In the genomic region with DNA sequence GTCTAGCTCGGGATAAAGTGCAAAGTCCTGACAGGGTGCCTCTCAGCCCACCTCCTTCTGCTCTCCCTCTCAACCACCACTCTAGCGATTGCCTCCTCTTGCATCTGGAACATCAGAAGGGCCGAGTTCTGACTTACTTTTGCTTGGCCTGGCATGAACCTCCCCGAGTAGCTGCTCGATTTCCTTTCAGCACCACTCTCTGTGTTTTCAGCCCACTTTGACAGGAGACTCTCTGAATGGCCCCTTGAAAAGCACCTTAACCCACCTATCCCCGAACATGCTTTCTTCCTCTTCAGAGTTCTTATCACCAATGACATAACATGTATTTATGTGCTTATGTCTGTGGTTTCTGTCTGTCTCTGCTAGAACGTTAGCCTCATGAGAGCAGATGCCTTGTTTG, we compare ENCODE assay signal across 26 cellular contexts.
"Had no signal": no experiment of that assay in that cellular context is flagged by ENCODE, and none has a peak within 500 bp of the region (broad histone marks: within the 10 kb centered on the region; RNA-seq: fewer than 3 reads in every experiment).

No MANE protein-coding gene starts in this region.

- H3K9me3 ChIP-seq: adrenal gland, suprapubic skin, tibial artery had no signal

- DNase-seq: activated CD4-positive, alpha-beta T cell treated with anti-CD3 and anti-CD28 coated beads for 36 hours; activated CD4-positive, alpha-beta T cell treated with anti-CD3 and anti-CD28 coated beads, Interleukin-2, amount 50 U/mL, for 48 hours; activated CD4-positive, CD25-positive, alpha-beta regulatory T cell; activated CD8-positive, alpha-beta memory T cell treated with anti-CD3 and anti-CD28 coated beads for 24 hours; activated effector memory CD4-positive, alpha-beta T cell treated with Interleukin-2 at 50 U/mL for 16 hours; activated naive CD4-positive, alpha-beta T cell treated with anti-CD3 and anti-CD28 coated beads for 36 hours; activated naive CD8-positive, alpha-beta T cell treated with anti-CD3 and anti-CD28 coated beads for 36 hours; adrenal gland; brain microvascular endothelial cell; effector memory CD8-positive, alpha-beta T cell; head of caudate nucleus; hippocampal formation; kidney; left colon; midbrain; occipital lobe; psoas muscle; spleen; tibial artery had no signal

- H3K9me3 Mint-ChIP-seq: activated naive CD8-positive, alpha-beta T cell treated with anti-CD3 and anti-CD28 coated beads for 36 hours; memory B cell had no signal

- H3K27me3 ChIP-seq: adrenal gland, ascending aorta, brain microvascular endothelial cell, neural progenitor cell, spleen, suprapubic skin, tibial artery had no signal

- H3K36me3 ChIP-seq: adrenal gland, ascending aorta, brain microvascular endothelial cell, neural progenitor cell, spleen, suprapubic skin, tibial artery had no signal

- H3K4me3 ChIP-seq: adrenal gland, ascending aorta, coronary artery, neural progenitor cell, psoas muscle, spleen, suprapubic skin, tibial artery had no signal

- H3K4me1 Mint-ChIP-seq: memory B cell, neural progenitor cell had no signal

- H3K36me3 Mint-ChIP-seq: activated naive CD8-positive, alpha-beta T cell treated with anti-CD3 and anti-CD28 coated beads for 36 hours; memory B cell; naive thymus-derived CD4-positive, alpha-beta T cell; neural progenitor cell had no signal

- H3K4me3 Mint-ChIP-seq: activated CD4-positive, alpha-beta T cell treated with anti-CD3 and anti-CD28 coated beads for 36 hours; activated naive CD4-positive, alpha-beta T cell treated with anti-CD3 and anti-CD28 coated beads for 36 hours; activated naive CD8-positive, alpha-beta T cell treated with anti-CD3 and anti-CD28 coated beads for 36 hours; effector memory CD8-positive, alpha-beta T cell; memory B cell; naive thymus-derived CD4-positive, alpha-beta T cell; neural progenitor cell had no signal

- H3K27ac Mint-ChIP-seq: activated CD4-positive, alpha-beta T cell treated with anti-CD3 and anti-CD28 coated beads for 36 hours; activated naive CD4-positive, alpha-beta T cell treated with anti-CD3 and anti-CD28 coated beads for 36 hours; activated naive CD8-positive, alpha-beta T cell treated with anti-CD3 and anti-CD28 coated beads for 36 hours; effector memory CD8-positive, alpha-beta T cell; memory B cell; neural progenitor cell had no signal

- H3K27ac ChIP-seq: adrenal gland, ascending aorta, brain microvascular endothelial cell, coronary artery, neural progenitor cell, parathyroid adenoma, psoas muscle, spleen, suprapubic skin, tibial artery had no signal

- H3K4me1 ChIP-seq: adrenal gland, ascending aorta, parathyroid adenoma, psoas muscle, spleen, suprapubic skin had no signal

- ATAC-seq: activated CD4-positive, alpha-beta T cell treated with anti-CD3 and anti-CD28 coated beads for 36 hours; effector memory CD8-positive, alpha-beta T cell; naive thymus-derived CD4-positive, alpha-beta T cell; psoas muscle had no signal

- H3K27me3 Mint-ChIP-seq: activated naive CD8-positive, alpha-beta T cell treated with anti-CD3 and anti-CD28 coated beads for 36 hours; effector memory CD8-positive, alpha-beta T cell; memory B cell had no signal
